Comparison of ENCODE assay signal across 13 cellular contexts in genomic region chr14:47442206-47442605, GRCh38.
DNase-seq lines count a peak whose midpoint lies in the region; ATAC-seq, FAIRE-seq and TF ChIP-seq lines count a peak whose summit lies in the region.
"Had no signal": no experiment of that assay in that cellular context is flagged by ENCODE, and none has a peak within 500 bp of the region (broad histone marks: within the 10 kb centered on the region; RNA-seq: fewer than 3 reads in every experiment).

No MANE protein-coding gene starts in this region.

- TF ChIP-seq CTCF in kidney (IDR thresholded peaks at IDR 0.05; ENCODE audit: borderline replicate concordance, extremely low read depth, insufficient read depth) (peak; percentile 12), coronary artery (IDR thresholded peaks at IDR 0.05) (no peak)

- H3K4me1 ChIP-seq in kidney (ENCODE audit: control insufficient read depth in 1 of 2, insufficient read depth in 1 of 2, low read depth in 1 of 2, low read length in 2 of 2) = peaks cover 0 to 5% of the 10 kb centered on the region in 2 donors

- no peak overlapping the region for H3K27ac ChIP-seq in kidney (ENCODE audit: low read depth in 2 of 2, low read length in 2 of 2)
- no peak overlapping the region for H3K27ac ChIP-seq in coronary artery
- H3K27ac ChIP-seq: sigmoid colon had no signal

- H3K36me3 ChIP-seq in MG63 (no peaks in the 10 kb centered on the region), kidney (ENCODE audit: control insufficient read depth in 1 of 2, insufficient read depth in 2 of 2, low read length in 2 of 2) (no peaks in the 10 kb centered on the region)
- H3K36me3 ChIP-seq: sigmoid colon had no signal

- H3K9ac ChIP-seq in kidney (ENCODE audit: low read length in 2 of 2) = no peak overlapping the region

- in situ Hi-C loops in Caki2 (cut with HindIII; ENCODE audit: low pct_unique_long_range_greater_than_20kb, low sequenced_read_pairs) = no loop called here

- H3K27me3 ChIP-seq in MG63 = no peaks in the 10 kb centered on the region
- H3K27me3 ChIP-seq: sigmoid colon had no signal

- H3K4me3 ChIP-seq in MG63 (no peak overlapping the region), kidney (ENCODE audit: low read length in 2 of 2) (no peak overlapping the region), coronary artery (no peak overlapping the region)
- H3K4me3 ChIP-seq: sigmoid colon had no signal

- no peaks in the 10 kb centered on the region for H3K9me3 ChIP-seq in MG63
- H3K9me3 ChIP-seq in kidney (ENCODE audit: control insufficient read depth in 1 of 2, low read length in 2 of 2) = no peaks in the 10 kb centered on the region
- H3K9me3 ChIP-seq: sigmoid colon had no signal

- intact Hi-C loops in kidney (cut with DNase I) = no loop called here

- DNase-seq in Caki2 (ENCODE audit: low read depth) (peak; percentile 71), MG63 (peak; percentile 27), amniotic epithelial cell (ENCODE audit: low read depth) (peak; percentile 0), kidney (no peak), germinal center (ENCODE audit: low spot score) (no peak), coronary artery (ENCODE audit: low spot score) (no peak), NCI-H2029 (lab: John Stamatoyannopoulos, UW) (no peak)
- DNase-seq: activated CD4-positive, alpha-beta T cell treated with anti-CD3 and anti-CD28 coated beads for 36 hours; CD8-positive, alpha-beta memory T cell; NCI-H2029 treated with DMSO at 0.1 percent for 48 hours; sigmoid colon; stimulated activated naive CD4-positive, alpha-beta T cell treated with Interleukin-2 at 50 U/mL for 16 hours had no signal

- ATAC-seq in GM18867 (IDR thresholded peaks at IDR 0.05; ENCODE audit: unreplicated experiment) = no peak
- ATAC-seq: activated CD4-positive, alpha-beta T cell treated with anti-CD3 and anti-CD28 coated beads for 36 hours had no signal

- FAIRE-seq in kidney (lab: Jason Lieb, UNC) = no peak

Comparison
In these comparisons a context has a peak if more than half of its experiments do, and no peak if none do; other contexts are left out.
1. DNase-seq: peak in Caki2 (single experiment), MG63 (single experiment) and amniotic epithelial cell (single experiment); none in kidney (single experiment), germinal center (single experiment), coronary artery (single experiment) and NCI-H2029 (single experiment).